Comparison of ENCODE assay signal across 15 cellular contexts in the genomic region with DNA sequence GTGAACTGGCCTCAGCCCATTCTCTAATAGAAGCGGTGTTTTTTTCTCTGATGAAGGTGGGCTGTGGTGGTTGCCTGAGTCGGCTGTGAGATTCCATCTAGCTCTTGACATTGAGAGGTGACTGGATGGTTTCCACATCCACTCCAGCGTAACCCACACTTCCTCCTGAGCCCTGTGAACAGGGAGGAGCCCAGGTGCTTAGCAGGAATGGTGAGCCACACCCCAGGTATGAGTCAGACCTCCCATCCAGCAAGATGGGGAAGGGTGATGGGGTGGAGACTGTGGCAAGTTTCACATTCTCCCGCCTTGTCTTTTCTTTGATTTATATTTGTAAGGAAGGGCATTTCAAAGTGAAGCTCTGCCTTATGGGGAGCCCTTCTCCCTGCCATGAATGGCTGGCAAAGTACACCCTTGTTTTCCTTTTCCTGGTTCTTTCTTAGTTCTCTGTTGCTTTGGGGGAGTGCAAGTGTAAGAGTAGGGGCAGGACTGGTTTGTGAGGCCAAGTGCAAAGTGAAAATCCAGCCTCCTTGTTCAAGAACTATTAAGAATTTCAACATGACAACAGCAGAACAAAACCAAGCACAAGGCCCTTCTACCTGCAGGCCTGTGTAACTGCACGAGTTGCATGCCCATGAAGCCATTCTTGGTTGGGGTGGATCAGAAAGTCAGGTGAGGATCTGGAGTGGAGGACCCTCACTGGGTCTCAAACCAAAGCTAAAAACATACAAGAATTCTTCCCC. TPM values are rescaled to one million over a fixed set of nuclear protein-coding genes. Genes with fewer than 3 reads are reported as not detected.
DNase-seq lines count a peak whose midpoint lies in the region; ATAC-seq, FAIRE-seq and TF ChIP-seq lines count a peak whose summit lies in the region.
"Had no signal": no experiment of that assay in that cellular context is flagged by ENCODE, and none has a peak within 500 bp of the region (broad histone marks: within the 10 kb centered on the region; RNA-seq: fewer than 3 reads in every experiment).

No MANE protein-coding gene starts in this region.

- H3K27me3 ChIP-seq in breast epithelium (no peaks in the 10 kb centered on the region), keratinocyte (ENCODE audit: control insufficient read depth, extremely low read depth, insufficient read depth, low read length) (no peaks in the 10 kb centered on the region), upper lobe of right lung (no peaks in the 10 kb centered on the region)
- no peaks in the 10 kb centered on the region for H3K27me3 ChIP-seq in naive thymus-derived CD4-positive, alpha-beta T cell (ENCODE audit: control insufficient read depth in 2 of 2, insufficient read depth in 2 of 2, low read length in 2 of 2)

- no peaks in the 10 kb centered on the region for H4K20me1 ChIP-seq in keratinocyte (ENCODE audit: control insufficient read depth, extremely low read depth, insufficient read depth, low read length)

- dilution Hi-C loops in keratinocyte (cut with MboI; ENCODE audit: extremely low pct_ligation_motif_present, low sequenced_read_pairs), result no loop called here

- no peak overlapping the region for H3K4me3 Mint-ChIP-seq in MCF 10A (ENCODE audit: unreplicated experiment)
- H3K4me3 Mint-ChIP-seq in activated T-helper 1 cell treated with anti-CD3 and anti-CD28 coated beads, Interleukin-12 subunit alpha, Interleukin-12 subunit beta, Interleukin-2, Interleukin-4 antibody, amounts not matched to agents 30 ng/mL and 10 ng/mL and 1 ng/mL, durations not matched to agents 14 hours and 24 hours and 36 hours, result no peak overlapping the region
- H3K4me3 Mint-ChIP-seq in naive thymus-derived CD4-positive, alpha-beta T cell, result no peak overlapping the region
- H3K4me3 Mint-ChIP-seq: T-helper 2 cell treated with Interferon-gamma antibody and Interleukin-4, amounts not matched to agents 5 μg/mL and 100 μg/mL, for 36 hours had no signal

- peak overlapping the region; percentile 7 for H3K4me2 ChIP-seq in keratinocyte (ENCODE audit: control insufficient read depth, extremely low read depth, insufficient read depth, low read depth, low read length)

- peak overlapping the region; percentile 50 for H2AFZ ChIP-seq in keratinocyte (ENCODE audit: control insufficient read depth, low read length)

- TF ChIP-seq CTCF in MCF 10A (IDR thresholded peaks at IDR 0.05; ENCODE audit: unreplicated experiment), result no peak
- no peak for TF ChIP-seq CTCF in breast epithelium (IDR thresholded peaks at IDR 0.05)
- TF ChIP-seq CTCF in keratinocyte (optimal IDR thresholded peaks at IDR 0.05 in 1 of 3, IDR thresholded peaks at IDR 0.05 in 1 of 3, conservative IDR thresholded peaks at IDR 0.05 in 1 of 3; ENCODE audit: extremely low read depth in 1 of 3, insufficient read depth in 2 of 3, low read length in 3 of 3), result no peak
- TF ChIP-seq CTCF in upper lobe of right lung (IDR thresholded peaks at IDR 0.05), result no peak

- no peaks in the 10 kb centered on the region for H3K36me3 ChIP-seq in breast epithelium
- no peaks in the 10 kb centered on the region for H3K36me3 ChIP-seq in keratinocyte (ENCODE audit: control insufficient read depth in 2 of 2, extremely low read depth in 1 of 2, insufficient read depth in 2 of 2, low read length in 2 of 2)
- no peaks in the 10 kb centered on the region for H3K36me3 ChIP-seq in upper lobe of right lung
- no peaks in the 10 kb centered on the region for H3K36me3 ChIP-seq in naive thymus-derived CD4-positive, alpha-beta T cell (ENCODE audit: control insufficient read depth in 2 of 3, insufficient read depth in 3 of 3, low read length in 3 of 3)

- no peaks in the 10 kb centered on the region for H3K36me3 Mint-ChIP-seq in MCF 10A (ENCODE audit: insufficient read depth, unreplicated experiment)
- H3K36me3 Mint-ChIP-seq in activated T-helper 1 cell treated with anti-CD3 and anti-CD28 coated beads, Interleukin-12 subunit alpha, Interleukin-12 subunit beta, Interleukin-2, Interleukin-4 antibody, amounts not matched to agents 30 ng/mL and 10 ng/mL and 1 ng/mL, durations not matched to agents 14 hours and 24 hours and 36 hours (ENCODE audit: low read depth), result no peaks in the 10 kb centered on the region
- no peaks in the 10 kb centered on the region for H3K36me3 Mint-ChIP-seq in naive thymus-derived CD4-positive, alpha-beta T cell

- no peaks in the 10 kb centered on the region for H3K79me2 ChIP-seq in keratinocyte (ENCODE audit: control insufficient read depth, insufficient read depth, low read length)

- CTCF ChIA-PET in MCF 10A (lab: Yijun Ruan, JAX), result interaction anchor here (0.7 to 1.3 kb wide), 2 partner anchors 212 to 1488 kb away, joined by 3 to 6 read pairs; no protein-coding TSS in a partner anchor
- CTCF ChIA-PET in naive thymus-derived CD4-positive, alpha-beta T cell (lab: Charles Lee), result no interaction called here

- no peak overlapping the region for H3K27ac Mint-ChIP-seq in MCF 10A (ENCODE audit: low read depth, unreplicated experiment)
- no peak overlapping the region for H3K27ac Mint-ChIP-seq in activated T-helper 1 cell treated with anti-CD3 and anti-CD28 coated beads, Interleukin-12 subunit alpha, Interleukin-12 subunit beta, Interleukin-2, Interleukin-4 antibody, amounts not matched to agents 30 ng/mL and 10 ng/mL and 1 ng/mL, durations not matched to agents 14 hours and 24 hours and 36 hours
- peak overlapping the region in 1 of 9 donors; percentile 58 for H3K27ac Mint-ChIP-seq in naive thymus-derived CD4-positive, alpha-beta T cell
- H3K27ac Mint-ChIP-seq: T-helper 2 cell treated with Interferon-gamma antibody and Interleukin-4, amounts not matched to agents 5 μg/mL and 100 μg/mL, for 36 hours had no signal

- intact Hi-C loops in MCF 10A (cut with micrococcal nuclease) (no loop called here), breast epithelium (cut with DNase I; ENCODE audit: low total_unique reads) (no loop called here), upper lobe of right lung (cut with DNase I) (no loop called here)
- intact Hi-C loops in activated T-helper 1 cell treated with anti-CD3 and anti-CD28 coated beads, Interleukin-12 subunit alpha, Interleukin-12 subunit beta, Interleukin-2, Interleukin-4 antibody, amounts not matched to agents 30 ng/mL and 10 ng/mL and 1 ng/mL, durations not matched to agents 14 hours and 24 hours and 36 hours (cut with micrococcal nuclease), result no loop called here
- intact Hi-C loops in naive thymus-derived CD4-positive, alpha-beta T cell (cut with micrococcal nuclease), result no loop called here

- ATAC-seq in upper lobe of right lung, result peak; percentile 97
- no peak for ATAC-seq in naive thymus-derived CD4-positive, alpha-beta T cell

- POLR2A ChIA-PET in MCF 10A (lab: Yijun Ruan, JAX), result interaction anchor here (0.6 to 0.7 kb wide), 3 partner anchors 168 to 1957 kb away, joined by 3 to 4 read pairs (median 3); partner anchors contain the start of gene TP63
- POLR2A ChIA-PET in naive thymus-derived CD4-positive, alpha-beta T cell (lab: Charles Lee), result no interaction called here

- FAIRE-seq in keratinocyte (lab: Jason Lieb, UNC), result peak; percentile 98

- H3K9me3 Mint-ChIP-seq in MCF 10A (ENCODE audit: unreplicated experiment), result no peaks in the 10 kb centered on the region
- no peaks in the 10 kb centered on the region for H3K9me3 Mint-ChIP-seq in activated T-helper 1 cell treated with anti-CD3 and anti-CD28 coated beads, Interleukin-12 subunit alpha, Interleukin-12 subunit beta, Interleukin-2, Interleukin-4 antibody, amounts not matched to agents 30 ng/mL and 10 ng/mL and 1 ng/mL, durations not matched to agents 14 hours and 24 hours and 36 hours
- no peaks in the 10 kb centered on the region for H3K9me3 Mint-ChIP-seq in naive thymus-derived CD4-positive, alpha-beta T cell
- H3K9me3 Mint-ChIP-seq: T-helper 2 cell treated with Interferon-gamma antibody and Interleukin-4, amounts not matched to agents 5 μg/mL and 100 μg/mL, for 36 hours had no signal

- no peak overlapping the region for H3K4me3 ChIP-seq in breast epithelium
- no peak overlapping the region for H3K4me3 ChIP-seq in keratinocyte (ENCODE audit: control insufficient read depth in 2 of 3, extremely low read depth in 1 of 3, insufficient read depth in 2 of 3, low read depth in 1 of 3, low read length in 3 of 3)
- no peak overlapping the region for H3K4me3 ChIP-seq in upper lobe of right lung
- no peak overlapping the region for H3K4me3 ChIP-seq in naive thymus-derived CD4-positive, alpha-beta T cell (ENCODE audit: low read length)
- H3K4me3 ChIP-seq: coronary artery had no signal

- no peaks in the 10 kb centered on the region for H3K9me3 ChIP-seq in breast epithelium
- H3K9me3 ChIP-seq in keratinocyte (ENCODE audit: control insufficient read depth, low read depth, low read length), result no peaks in the 10 kb centered on the region
- no peaks in the 10 kb centered on the region for H3K9me3 ChIP-seq in upper lobe of right lung
- no peaks in the 10 kb centered on the region for H3K9me3 ChIP-seq in naive thymus-derived CD4-positive, alpha-beta T cell (ENCODE audit: control insufficient read depth in 2 of 3, low read length in 3 of 3)

- H3K27ac ChIP-seq in breast epithelium (no peak overlapping the region), keratinocyte (ENCODE audit: control insufficient read depth, insufficient read depth, low read length) (no peak overlapping the region), upper lobe of right lung (peak overlapping the region; percentile 67)
- no peak overlapping the region for H3K27ac ChIP-seq in naive thymus-derived CD4-positive, alpha-beta T cell (ENCODE audit: low read depth, low read length)
- H3K27ac ChIP-seq: coronary artery had no signal

- no peak for TF ChIP-seq POLR2A in breast epithelium (IDR thresholded peaks at IDR 0.05)

- no peaks in the 10 kb centered on the region for H3K4me1 ChIP-seq in breast epithelium
- peaks cover 24% of the 10 kb centered on the region for H3K4me1 ChIP-seq in keratinocyte (ENCODE audit: control insufficient read depth, extremely low read depth, insufficient read depth, low read length)
- H3K4me1 ChIP-seq in upper lobe of right lung, result no peaks in the 10 kb centered on the region
- H3K4me1 ChIP-seq in naive thymus-derived CD4-positive, alpha-beta T cell (ENCODE audit: control insufficient read depth in 2 of 2, insufficient read depth in 2 of 2, low read length in 2 of 2), result peaks cover 0 to 5% of the 10 kb centered on the region in 2 donors

- H3K9me1 ChIP-seq in keratinocyte (ENCODE audit: control insufficient read depth, extremely low read depth, insufficient read depth, low read length), result no peaks in the 10 kb centered on the region

- BruUV-seq in MCF 10A (replicated peaks; lab: Mats Ljungman, UMichigan), result no TSS peak

- H3K4me1 Mint-ChIP-seq in MCF 10A (ENCODE audit: insufficient read depth, unreplicated experiment), result no peaks in the 10 kb centered on the region
- H3K4me1 Mint-ChIP-seq in activated T-helper 1 cell treated with anti-CD3 and anti-CD28 coated beads, Interleukin-12 subunit alpha, Interleukin-12 subunit beta, Interleukin-2, Interleukin-4 antibody, amounts not matched to agents 30 ng/mL and 10 ng/mL and 1 ng/mL, durations not matched to agents 14 hours and 24 hours and 36 hours (ENCODE audit: low read depth), result peaks cover 15% of the 10 kb centered on the region
- peaks cover 3 to 16% (median 9%) of the 10 kb centered on the region in 7 donors for H3K4me1 Mint-ChIP-seq in naive thymus-derived CD4-positive, alpha-beta T cell

- DNase-seq in MCF 10A (ENCODE audit: unreplicated experiment) (peak; percentile 84), breast epithelium (ENCODE audit: low spot score in 2 of 2) (no peak), NCI-H69 (lab: John Stamatoyannopoulos, UW) (peak; percentile 38), keratinocyte (ENCODE audit: low read depth, low spot score) (peak; percentile 59), upper lobe of right lung (peak; percentile 78), NCI-H510A treated with DMSO at 0.1 percent for 48 hours (lab: John Stamatoyannopoulos, UW) (no peak)
- DNase-seq in activated T-helper 1 cell treated with anti-CD3 and anti-CD28 coated beads, Interleukin-12 subunit alpha, Interleukin-12 subunit beta, Interleukin-2, Interleukin-4 antibody, amounts not matched to agents 30 ng/mL and 10 ng/mL and 1 ng/mL, durations not matched to agents 14 hours and 24 hours and 36 hours (ENCODE audit: low spot score), result no peak
- no peak for DNase-seq in naive thymus-derived CD4-positive, alpha-beta T cell
- DNase-seq: activated CD4-positive, alpha-beta T cell treated with anti-CD3 and anti-CD28 coated beads for 4 hours; AML-193; mesenchymal stem cell; NCI-H524; occipital lobe had no signal

- H3K27me3 Mint-ChIP-seq in MCF 10A (ENCODE audit: insufficient read depth, unreplicated experiment), result no peaks in the 10 kb centered on the region
- H3K27me3 Mint-ChIP-seq in activated T-helper 1 cell treated with anti-CD3 and anti-CD28 coated beads, Interleukin-12 subunit alpha, Interleukin-12 subunit beta, Interleukin-2, Interleukin-4 antibody, amounts not matched to agents 30 ng/mL and 10 ng/mL and 1 ng/mL, durations not matched to agents 14 hours and 24 hours and 36 hours (ENCODE audit: insufficient read depth), result peaks cover 2% of the 10 kb centered on the region
- peaks cover 0 to 2% (median 0%) of the 10 kb centered on the region in 5 donors for H3K27me3 Mint-ChIP-seq in naive thymus-derived CD4-positive, alpha-beta T cell

- no peak overlapping the region for H3K9ac ChIP-seq in keratinocyte (ENCODE audit: control insufficient read depth, extremely low read depth, insufficient read depth, low read length)

RNA-seq across cellular contexts. Expression of gene TPRG1, which starts 4.6 kb away (rescaled TPM):
- 1.5 and 2.0 TPM in 2 replicates for total RNA-seq in MCF 10A (2022)
- 10 to 100 TPM; 29.2 to 65.9 (median 31.9) TPM for total RNA-seq in breast epithelium
- 0.29 to 1.5 TPM (median 1.3 TPM) in 3 replicates for polyA plus RNA-seq in keratinocyte
- polyA plus RNA-seq in keratinocyte (2011; ENCODE audit: low read depth), result 10.4 TPM
- 0.88 and 1.4 TPM in 2 replicates for polyA plus RNA-seq in keratinocyte (2011; cell fraction: cytosol; rRNA removed)
- 0.97 and 1.2 TPM in 2 replicates for polyA plus RNA-seq in keratinocyte (2011; cell fraction: nucleus; rRNA removed)
- polyA plus RNA-seq in keratinocyte (2012; ENCODE audit: low replicate concordance), result 0.53 and 7.2 TPM in 2 replicates
- polyA minus RNA-seq in keratinocyte, result 2.3 to 3.1 TPM in 2 of 3 replicates, not detected in the other
- not detected for polyA minus RNA-seq in keratinocyte (2011; cell fraction: cytosol; rRNA and poly(A)+ RNA removed)
- 0.74 and 2.4 TPM in 2 replicates for polyA minus RNA-seq in keratinocyte (2011; cell fraction: nucleus; rRNA and poly(A)+ RNA removed)
- total RNA-seq in upper lobe of right lung, result 22.3 TPM
- total RNA-seq in activated T-helper 1 cell treated with anti-CD3 and anti-CD28 coated beads, Interleukin-12 subunit alpha, Interleukin-12 subunit beta, Interleukin-2, Interleukin-4 antibody, amounts not matched to agents 30 ng/mL and 10 ng/mL and 1 ng/mL, durations not matched to agents 14 hours and 24 hours and 36 hours, result 11.2 and 13.6 TPM in 2 replicates
- total RNA-seq in naive thymus-derived CD4-positive, alpha-beta T cell, result 1 to 10 TPM in 4 of 5 experiments, under 1 TPM in 1; 0.13 to 5.4 (median 3.3) TPM
- under 1 TPM; 0.16 to 0.45 TPM for polyA plus RNA-seq in naive thymus-derived CD4-positive, alpha-beta T cell

Comparison
In these comparisons a context has a peak if more than half of its experiments do, and no peak if none do; other contexts are left out.
1. DNase-seq: peak in MCF 10A (single experiment), NCI-H69 (single experiment), keratinocyte (single experiment) and upper lobe of right lung (single experiment); none in breast epithelium (0 of 2), activated T-helper 1 cell treated with anti-CD3 and anti-CD28 coated beads, Interleukin-12 subunit alpha, Interleukin-12 subunit beta, Interleukin-2, Interleukin-4 antibody, amounts not matched to agents 30 ng/mL and 10 ng/mL and 1 ng/mL, durations not matched to agents 14 hours and 24 hours and 36 hours (single experiment), NCI-H510A treated with DMSO at 0.1 percent for 48 hours (single experiment) and naive thymus-derived CD4-positive, alpha-beta T cell (0 of 9).